Comparison of ENCODE assay signal across 18 cellular contexts in genomic region chr6:14584450-14584849, GRCh38.
A peak's percentile ranks its signal among the peaks of the same experiment; 100 is the strongest.
DNase-seq lines count a peak whose midpoint lies in the region; ATAC-seq, FAIRE-seq and TF ChIP-seq lines count a peak whose summit lies in the region.
"Had no signal": no experiment of that assay in that cellular context is flagged by ENCODE, and none has a peak within 500 bp of the region (broad histone marks: within the 10 kb centered on the region; RNA-seq: fewer than 3 reads in every experiment).

No MANE protein-coding gene starts in this region.

- H3K27me3 ChIP-seq in Loucy (ENCODE audit: insufficient read depth, low read length, poor library complexity, severe bottlenecking) = no peaks in the 10 kb centered on the region
- H3K27me3 ChIP-seq in HepG2 (ENCODE audit: control insufficient read depth in 1 of 2, insufficient read depth in 2 of 2, low read length in 2 of 2) = no peaks in the 10 kb centered on the region
- H3K27me3 ChIP-seq: pancreas had no signal

- no peaks in the 10 kb centered on the region for H3K9me2 ChIP-seq in Loucy (replicated peaks; ENCODE audit: low read depth, low read length)

- WGBS in HepG2 (ENCODE audit: low lambda C conversion rate) = 11% methylated on average over 5 of the region's 5 CpGs

- DNase-seq in cerebellum (ENCODE audit: low spot score) = peak; percentile 27
- no peak for DNase-seq in HepG2 (ENCODE audit: low spot score)
- no peak for DNase-seq in activated CD4-positive, alpha-beta T cell treated with anti-CD3 and anti-CD28 coated beads, Interleukin-2, amount 10 ng/mL, durations not matched to agents 24 days and 14 days
- DNase-seq in DMS114 treated with DMSO at 0.1 percent for 48 hours (lab: John Stamatoyannopoulos, UW; ENCODE audit: unreplicated experiment) = no peak
- DNase-seq in naive thymus-derived CD8-positive, alpha-beta T cell = no peak
- DNase-seq: activated B cell treated with CpG ODN at 0.5 μM for 24 hours; activated gamma-delta T cell treated with Interleukin-2 at 50 U/mL for 16 hours; effector CD4-positive, alpha-beta T cell; foreskin melanocyte; NCI-H2171 treated with DMSO at 0.1 percent for 48 hours; pancreas; PC-9; stimulated activated naive CD4-positive, alpha-beta T cell treated with Interleukin-2 at 50 U/mL for 16 hours had no signal

- TF ChIP-seq CTCF in C4-2B (conservative IDR thresholded peaks at IDR 0.05) = peak; percentile 30
- peak; percentile 56 for TF ChIP-seq CTCF in Loucy (conservative IDR thresholded peaks at IDR 0.05; ENCODE audit: low read length)
- no peak for TF ChIP-seq CTCF in HepG2 (CRISPR knock-in tag; IDR thresholded peaks at IDR 0.05)

- in situ Hi-C loops in HepG2 (cut with HindIII; ENCODE audit: extremely low pct_ligation_motif_present, low pct_unique_long_range_greater_than_20kb) = no loop called here

- H3K36me3 ChIP-seq in Loucy (ENCODE audit: insufficient read depth, low read length) = no peaks in the 10 kb centered on the region
- no peaks in the 10 kb centered on the region for H3K36me3 ChIP-seq in HepG2 (replicated peaks in 1 of 2; ENCODE audit: control insufficient read depth in 1 of 2, insufficient read depth in 2 of 2, low read length in 2 of 2)
- H3K36me3 ChIP-seq: pancreas had no signal

- ATAC-seq in HepG2 (peak; percentile 25; the same call in 1 of the 3 replicates), HG02870 (IDR thresholded peaks at IDR 0.05; ENCODE audit: unreplicated experiment) (no peak)
- no peak for ATAC-seq in naive thymus-derived CD8-positive, alpha-beta T cell
- ATAC-seq: GM12878 had no signal

- H3K4me1 ChIP-seq in Loucy (ENCODE audit: insufficient read depth, low read length, poor library complexity, severe bottlenecking) (peaks cover 27% of the 10 kb centered on the region), HepG2 (ENCODE audit: insufficient read depth, low read length) (no peaks in the 10 kb centered on the region)
- H3K4me1 ChIP-seq: pancreas had no signal

- H2AFZ ChIP-seq in Loucy (ENCODE audit: low read length) (no peak overlapping the region), HepG2 (ENCODE audit: low read length) (no peak overlapping the region)
- H2AFZ ChIP-seq: PC-9 had no signal

- no peaks in the 10 kb centered on the region for H3K4me1 Mint-ChIP-seq in activated CD4-positive, alpha-beta T cell treated with anti-CD3 and anti-CD28 coated beads, Interleukin-2, amount 10 ng/mL, durations not matched to agents 24 days and 14 days
- H3K4me1 Mint-ChIP-seq in naive thymus-derived CD8-positive, alpha-beta T cell = no peaks in the 10 kb centered on the region
- H3K4me1 Mint-ChIP-seq: CD14-positive monocyte had no signal

- no peak for TF ChIP-seq EP300 in HepG2 (IDR thresholded peaks at IDR 0.05; ENCODE audit: low read depth in 2 of 2, low read length in 2 of 2)
- no peak for TF ChIP-seq EP300 in HepG2 (CRISPR knock-in tag; IDR thresholded peaks at IDR 0.05; ENCODE audit: borderline replicate concordance)

- H3K27ac ChIP-seq in C4-2B = no peak overlapping the region
- H3K27ac ChIP-seq in HepG2 (ENCODE audit: extremely low read length, insufficient read depth, low read length) = no peak overlapping the region
- H3K27ac ChIP-seq: pancreas, PC-9 had no signal

- intact Hi-C loops in HepG2 (cut with micrococcal nuclease; ENCODE audit: unreplicated experiment) = no loop called here
- intact Hi-C loops in activated CD4-positive, alpha-beta T cell treated with anti-CD3 and anti-CD28 coated beads, Interleukin-2, amount 10 ng/mL, durations not matched to agents 24 days and 14 days (cut with micrococcal nuclease) = no loop called here

- H3K9ac ChIP-seq in Loucy (ENCODE audit: low read depth, low read length, poor library complexity, severe bottlenecking) = peak overlapping the region; percentile 37
- H3K9ac ChIP-seq in HepG2 (ENCODE audit: insufficient read depth, low read depth, low read length) = no peak overlapping the region

- H4K20me1 ChIP-seq in Loucy (ENCODE audit: insufficient read depth, low read length, poor library complexity, severe bottlenecking) (no peaks in the 10 kb centered on the region), HepG2 (ENCODE audit: insufficient read depth, low read length) (no peaks in the 10 kb centered on the region)

- H3K27me3 Mint-ChIP-seq in activated CD4-positive, alpha-beta T cell treated with anti-CD3 and anti-CD28 coated beads, Interleukin-2, amount 10 ng/mL, durations not matched to agents 24 days and 14 days = no peaks in the 10 kb centered on the region
- peaks cover 0 to 3% (median 0%) of the 10 kb centered on the region in 5 donors for H3K27me3 Mint-ChIP-seq in naive thymus-derived CD8-positive, alpha-beta T cell
- H3K27me3 Mint-ChIP-seq: activated B cell treated with CpG ODN at 0.5 μM for 24 hours had no signal

- CTCF ChIA-PET in HepG2 (lab: Yijun Ruan, JAX; ENCODE audit: low intra/inter-chr PET ratio, low total read pairs) = no interaction called here

- FAIRE-seq in HepG2 (lab: Jason Lieb, UNC) = no peak
- FAIRE-seq: GM12878, pancreas had no signal

- peaks cover 5% of the 10 kb centered on the region; the same call in 1 of the 2 replicates for H3K9me3 ChIP-seq in Loucy (ENCODE audit: insufficient read depth, low read depth, low read length)
- no peaks in the 10 kb centered on the region for H3K9me3 ChIP-seq in HepG2 (ENCODE audit: low read length)
- H3K9me3 ChIP-seq: pancreas had no signal

- H3K27ac Mint-ChIP-seq in activated CD4-positive, alpha-beta T cell treated with anti-CD3 and anti-CD28 coated beads, Interleukin-2, amount 10 ng/mL, durations not matched to agents 24 days and 14 days = no peak overlapping the region
- H3K27ac Mint-ChIP-seq in naive thymus-derived CD8-positive, alpha-beta T cell = no peak overlapping the region
- H3K27ac Mint-ChIP-seq: activated B cell treated with CpG ODN at 0.5 μM for 24 hours, CD14-positive monocyte had no signal

- H3K4me3 ChIP-seq in Loucy (ENCODE audit: low read length, poor library complexity, severe bottlenecking) (no peak overlapping the region), HepG2 (replicated peaks in 1 of 3; ENCODE audit: insufficient read depth in 1 of 3, low read depth in 2 of 3, low read length in 3 of 3) (no peak overlapping the region)
- H3K4me3 ChIP-seq: GM12878, pancreas, PC-9 had no signal

- POLR2A ChIA-PET in HepG2 (lab: Yijun Ruan, JAX) = no interaction called here
- POLR2A ChIA-PET in naive thymus-derived CD8-positive, alpha-beta T cell (lab: Charles Lee) = no interaction called here

- TF ChIP-seq POLR2A in HepG2 (IDR thresholded peaks at IDR 0.05; ENCODE audit: insufficient read depth in 1 of 2, low read depth in 2 of 2, low read length in 2 of 2) = no peak

- H3K9me3 Mint-ChIP-seq in activated CD4-positive, alpha-beta T cell treated with anti-CD3 and anti-CD28 coated beads, Interleukin-2, amount 10 ng/mL, durations not matched to agents 24 days and 14 days = peaks cover 16% of the 10 kb centered on the region
- peaks cover 0 to 2% (median 0%) of the 10 kb centered on the region in 9 donors for H3K9me3 Mint-ChIP-seq in naive thymus-derived CD8-positive, alpha-beta T cell
- H3K9me3 Mint-ChIP-seq: activated B cell treated with CpG ODN at 0.5 μM for 24 hours had no signal

- H3K4me2 ChIP-seq in Loucy (ENCODE audit: low read depth, low read length, poor library complexity, severe bottlenecking) (no peak overlapping the region), HepG2 (ENCODE audit: low read depth, low read length) (no peak overlapping the region)
- H3K4me2 ChIP-seq: PC-9 had no signal

- H3K4me3 Mint-ChIP-seq in activated CD4-positive, alpha-beta T cell treated with anti-CD3 and anti-CD28 coated beads, Interleukin-2, amount 10 ng/mL, durations not matched to agents 24 days and 14 days = no peak overlapping the region
- no peak overlapping the region for H3K4me3 Mint-ChIP-seq in naive thymus-derived CD8-positive, alpha-beta T cell
- H3K4me3 Mint-ChIP-seq: activated B cell treated with CpG ODN at 0.5 μM for 24 hours, CD14-positive monocyte had no signal

- no TSS peak for BruUV-seq in HepG2 (replicated peaks; lab: Mats Ljungman, UMichigan)

- peaks cover 2% of the 10 kb centered on the region for H3K36me3 Mint-ChIP-seq in activated CD4-positive, alpha-beta T cell treated with anti-CD3 and anti-CD28 coated beads, Interleukin-2, amount 10 ng/mL, durations not matched to agents 24 days and 14 days (ENCODE audit: low read depth)
- H3K36me3 Mint-ChIP-seq in naive thymus-derived CD8-positive, alpha-beta T cell = peaks cover 0 to 2% (median 0%) of the 10 kb centered on the region in 3 donors
- H3K36me3 Mint-ChIP-seq: CD14-positive monocyte had no signal

- H3K79me2 ChIP-seq in Loucy (ENCODE audit: insufficient read depth, low read length) (no peaks in the 10 kb centered on the region), HepG2 (ENCODE audit: insufficient read depth, low read length) (no peaks in the 10 kb centered on the region)

- no peak for TF ChIP-seq RAD21 in HepG2 (CRISPR knock-in tag; IDR thresholded peaks at IDR 0.05)

- no peaks in the 10 kb centered on the region for H3F3A ChIP-seq in Loucy (ENCODE audit: low read depth)

TF ChIP-seq in HepG2, 621 proteins besides CTCF, POLR2A, EP300 and RAD21 (continues in another document):
- no peak for TF ChIP-seq ESRRA (CRISPR knock-in tag; IDR thresholded peaks at IDR 0.05; ENCODE audit: low read depth)
- no peak for TF ChIP-seq ZNF678 (CRISPR knock-in tag; IDR thresholded peaks at IDR 0.05)
- no peak for TF ChIP-seq ZNF549 (CRISPR knock-in tag; IDR thresholded peaks at IDR 0.05)
- TF ChIP-seq, protein P1, sequence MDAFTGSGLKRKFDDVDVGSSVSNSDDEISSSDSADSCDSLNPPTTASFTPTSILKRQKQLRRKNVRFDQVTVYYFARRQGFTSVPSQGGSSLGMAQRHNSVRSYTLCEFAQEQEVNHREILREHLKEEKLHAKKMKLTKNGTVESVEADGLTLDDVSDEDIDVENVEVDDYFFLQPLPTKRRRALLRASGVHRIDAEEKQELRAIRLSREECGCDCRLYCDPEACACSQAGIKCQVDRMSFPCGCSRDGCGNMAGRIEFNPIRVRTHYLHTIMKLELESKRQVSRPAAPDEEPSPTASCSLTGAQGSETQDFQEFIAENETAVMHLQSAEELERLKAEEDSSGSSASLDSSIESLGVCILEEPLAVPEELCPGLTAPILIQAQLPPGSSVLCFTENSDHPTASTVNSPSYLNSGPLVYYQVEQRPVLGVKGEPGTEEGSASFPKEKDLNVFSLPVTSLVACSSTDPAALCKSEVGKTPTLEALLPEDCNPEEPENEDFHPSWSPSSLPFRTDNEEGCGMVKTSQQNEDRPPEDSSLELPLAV (CRISPR knock-in tag; conservative IDR thresholded peaks at IDR 0.05; ENCODE audit: low read depth) = no peak
- TF ChIP-seq ZNF24 (IDR thresholded peaks at IDR 0.05) = no peak
- no peak for TF ChIP-seq U2AF2 (IDR thresholded peaks at IDR 0.05; ENCODE audit: low read depth, low read length)
